27 cellular contexts compared by ENCODE assay signal in the genomic region with DNA sequence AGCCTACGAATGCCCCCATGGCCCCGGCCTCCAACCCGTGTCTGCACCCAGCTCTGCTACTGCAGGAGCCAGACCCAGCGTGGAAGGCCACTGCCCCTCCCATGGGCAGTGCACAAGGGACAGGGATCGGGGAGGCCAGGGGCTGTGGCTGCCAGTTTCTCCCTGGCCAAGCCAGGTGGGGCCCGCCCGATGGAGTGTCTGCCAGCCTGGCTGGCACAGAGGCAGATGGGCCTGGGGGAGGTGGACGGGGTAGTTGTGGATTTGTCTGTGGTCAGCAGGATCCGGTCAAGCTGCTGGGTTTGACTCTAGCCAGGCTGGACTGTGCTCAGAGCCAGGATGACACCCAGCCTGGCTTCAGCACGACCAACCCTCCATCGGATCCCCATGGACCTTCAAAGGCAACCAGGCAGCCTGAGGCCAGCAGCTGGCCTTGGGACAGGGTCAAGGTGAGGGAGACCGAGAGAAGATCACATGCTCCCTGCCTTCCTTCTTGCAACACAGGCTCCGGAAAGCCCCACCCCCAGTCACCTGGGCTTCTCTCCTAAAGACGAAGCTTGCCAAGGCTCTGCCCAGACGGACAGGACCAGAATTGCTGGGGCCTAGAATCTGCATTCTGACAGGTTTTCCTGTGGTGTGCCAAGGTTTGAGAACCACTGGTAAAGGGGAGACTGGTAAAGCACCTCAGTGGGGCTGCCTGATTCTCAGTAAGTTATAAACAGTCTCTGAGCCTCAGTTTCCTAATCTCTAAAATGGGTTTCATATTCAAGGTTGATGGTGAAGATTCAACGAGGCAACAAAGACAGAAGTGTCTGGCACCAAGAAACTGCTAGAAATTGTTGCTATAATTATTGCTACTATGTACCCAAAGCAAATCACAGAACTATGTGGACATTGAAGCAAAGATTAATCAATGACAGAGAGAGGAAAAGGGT.
"Had no signal": no experiment of that assay in that cellular context is flagged by ENCODE, and none has a peak within 500 bp of the region (broad histone marks: within the 10 kb centered on the region; RNA-seq: fewer than 3 reads in every experiment).

No MANE protein-coding gene starts in this region.

- H3K27ac Mint-ChIP-seq: activated naive CD4-positive, alpha-beta T cell treated with anti-CD3 and anti-CD28 coated beads, Interleukin-2, amount 10 ng/mL, durations not matched to agents 7 days and 5 days; activated naive CD8-positive, alpha-beta T cell treated with anti-CD3 and anti-CD28 coated beads, Interleukin-2, amount 50 U/mL, for 24 hours; dendritic cell treated with granulocyte-macrophage colony-stimulating factor and Interleukin-4, amounts not matched to agents 40 ng/mL and 50 ng/mL, for 4 days; effector memory CD8-positive, alpha-beta T cell; naive B cell; stimulated activated naive CD8-positive, alpha-beta T cell treated with anti-CD3 and anti-CD28 coated beads, Interleukin-15, amount 100 ng/mL, for 72 hours; T-helper 1 cell treated with Interleukin-12 subunit alpha and Interleukin-12 subunit beta and Interleukin-4 antibody, amounts not matched to agents 30 μg/mL and 1 μg/mL, for 36 hours had no signal

- H3K27me3 ChIP-seq: ascending aorta, neural progenitor cell, ovary had no signal

- H3K27me3 Mint-ChIP-seq: dendritic cell treated with granulocyte-macrophage colony-stimulating factor and Interleukin-4, amounts not matched to agents 40 ng/mL and 50 ng/mL, for 4 days had no signal

- H3K9ac ChIP-seq: neural progenitor cell had no signal

- H2AFZ ChIP-seq: neural progenitor cell had no signal

- DNase-seq: activated CD8-positive, alpha-beta memory T cell treated with anti-CD3 and anti-CD28 coated beads for 24 hours; activated CD8-positive, alpha-beta memory T cell treated with anti-CD3 and anti-CD28 coated beads, Interleukin-2, amount 50 U/mL, for 48 hours; activated effector memory CD4-positive, alpha-beta T cell treated with Interleukin-2 at 50 U/mL for 16 hours; activated naive CD4-positive, alpha-beta T cell treated with anti-CD3 and anti-CD28 coated beads, Interleukin-2, amount 10 ng/mL, durations not matched to agents 7 days and 5 days; activated naive CD8-positive, alpha-beta T cell treated with anti-CD3 and anti-CD28 coated beads, Interleukin-2, amount 50 U/mL, for 24 hours; activated T-cell treated with anti-CD3 and anti-CD28 coated beads, Interleukin-2, amount 50 U/mL, for 48 hours; cerebellar nuclear complex; effector memory CD8-positive, alpha-beta T cell; foreskin fibroblast; hippocampal formation; left colon; midbrain; naive B cell; stimulated activated CD4-positive, alpha-beta T cell treated with anti-CD3 and anti-CD28 coated beads, Interleukin-4, amount 100 ng/mL, for 1 hour; stimulated activated naive CD8-positive, alpha-beta T cell treated with anti-CD3 and anti-CD28 coated beads, Interleukin-15, amount 100 ng/mL, for 72 hours; trophoblast cell had no signal

- FAIRE-seq: islet of Langerhans had no signal

- H3K4me3 ChIP-seq: ascending aorta, lung, neural progenitor cell, ovary, smooth muscle cell, suprapubic skin had no signal

- H3K36me3 Mint-ChIP-seq: activated naive CD4-positive, alpha-beta T cell treated with anti-CD3 and anti-CD28 coated beads, Interleukin-2, amount 10 ng/mL, durations not matched to agents 7 days and 5 days; naive B cell; neural progenitor cell had no signal

- H3K36me3 ChIP-seq: ascending aorta, neural progenitor cell, ovary, suprapubic skin had no signal

- H3K9me3 ChIP-seq: ascending aorta, ovary, suprapubic skin had no signal

- H3K9me3 Mint-ChIP-seq: activated naive CD4-positive, alpha-beta T cell treated with anti-CD3 and anti-CD28 coated beads, Interleukin-2, amount 10 ng/mL, durations not matched to agents 7 days and 5 days; activated naive CD8-positive, alpha-beta T cell treated with anti-CD3 and anti-CD28 coated beads, Interleukin-2, amount 50 U/mL, for 24 hours; dendritic cell treated with granulocyte-macrophage colony-stimulating factor and Interleukin-4, amounts not matched to agents 40 ng/mL and 50 ng/mL, for 4 days; effector memory CD8-positive, alpha-beta T cell; naive B cell; neural progenitor cell; stimulated activated naive CD8-positive, alpha-beta T cell treated with anti-CD3 and anti-CD28 coated beads, Interleukin-15, amount 100 ng/mL, for 72 hours; T-helper 1 cell treated with Interleukin-12 subunit alpha and Interleukin-12 subunit beta and Interleukin-4 antibody, amounts not matched to agents 30 μg/mL and 1 μg/mL, for 36 hours had no signal

- H3K4me1 Mint-ChIP-seq: activated naive CD4-positive, alpha-beta T cell treated with anti-CD3 and anti-CD28 coated beads, Interleukin-2, amount 10 ng/mL, durations not matched to agents 7 days and 5 days; activated naive CD8-positive, alpha-beta T cell treated with anti-CD3 and anti-CD28 coated beads, Interleukin-2, amount 50 U/mL, for 24 hours; naive B cell; stimulated activated naive CD8-positive, alpha-beta T cell treated with anti-CD3 and anti-CD28 coated beads, Interleukin-15, amount 100 ng/mL, for 72 hours had no signal

- H3K4me2 ChIP-seq: neural progenitor cell, smooth muscle cell had no signal

- H3K4me3 Mint-ChIP-seq: activated naive CD4-positive, alpha-beta T cell treated with anti-CD3 and anti-CD28 coated beads, Interleukin-2, amount 10 ng/mL, durations not matched to agents 7 days and 5 days; activated naive CD8-positive, alpha-beta T cell treated with anti-CD3 and anti-CD28 coated beads, Interleukin-2, amount 50 U/mL, for 24 hours; dendritic cell treated with granulocyte-macrophage colony-stimulating factor and Interleukin-4, amounts not matched to agents 40 ng/mL and 50 ng/mL, for 4 days; effector memory CD8-positive, alpha-beta T cell; naive B cell; neural progenitor cell; stimulated activated naive CD8-positive, alpha-beta T cell treated with anti-CD3 and anti-CD28 coated beads, Interleukin-15, amount 100 ng/mL, for 72 hours; T-helper 1 cell treated with Interleukin-12 subunit alpha and Interleukin-12 subunit beta and Interleukin-4 antibody, amounts not matched to agents 30 μg/mL and 1 μg/mL, for 36 hours had no signal

- ATAC-seq: activated CD4-positive, CD25-positive, alpha-beta regulatory T cell treated with anti-CD3 and anti-CD28 coated beads, Interleukin-2, amount 50 U/mL, for 24 hours; activated naive CD8-positive, alpha-beta T cell treated with anti-CD3 and anti-CD28 coated beads, Interleukin-2, amount 50 U/mL, for 24 hours; effector memory CD8-positive, alpha-beta T cell; left colon; sciatic nerve; stimulated activated naive CD8-positive, alpha-beta T cell treated with anti-CD3 and anti-CD28 coated beads, Interleukin-15, amount 100 ng/mL, for 72 hours had no signal

- H3K4me1 ChIP-seq: ascending aorta, suprapubic skin had no signal

- H3K27ac ChIP-seq: ascending aorta, neural progenitor cell, ovary, suprapubic skin had no signal
